17 cellular contexts compared by ENCODE assay signal in genomic region chr20:18992418-18992817, GRCh38.
DNase-seq lines count a peak whose midpoint lies in the region; ATAC-seq, FAIRE-seq and TF ChIP-seq lines count a peak whose summit lies in the region.
"Had no signal": no experiment of that assay in that cellular context is flagged by ENCODE, and none has a peak within 500 bp of the region (broad histone marks: within the 10 kb centered on the region; RNA-seq: fewer than 3 reads in every experiment).

No MANE protein-coding gene starts in this region.

- H3K4me3 Mint-ChIP-seq in astrocyte (ENCODE audit: unreplicated experiment), result no peak overlapping the region
- H3K4me3 Mint-ChIP-seq: CD4-positive, alpha-beta memory T cell had no signal

- H3K36me3 ChIP-seq in astrocyte (ENCODE audit: insufficient read depth, low read length) (no peaks in the 10 kb centered on the region), PC-3 (ENCODE audit: low read depth, low read length) (no peaks in the 10 kb centered on the region)
- H3K36me3 ChIP-seq: BE2C, HAP-1 had no signal

- H3K27ac Mint-ChIP-seq in astrocyte (ENCODE audit: unreplicated experiment), result peak overlapping the region; percentile 55
- H3K27ac Mint-ChIP-seq: CD4-positive, alpha-beta memory T cell had no signal

- no peak overlapping the region for H2AFZ ChIP-seq in astrocyte (ENCODE audit: low read depth, low read length)
- no peak overlapping the region for H2AFZ ChIP-seq in PC-3 (ENCODE audit: low read length)

- no peaks in the 10 kb centered on the region for H3K36me3 Mint-ChIP-seq in astrocyte (ENCODE audit: low read depth, unreplicated experiment)

- H3K9ac ChIP-seq in astrocyte (ENCODE audit: low read length), result no peak overlapping the region
- H3K9ac ChIP-seq in PC-3 (ENCODE audit: low read length), result no peak overlapping the region
- H3K9ac ChIP-seq: KMS-11 had no signal

- TF ChIP-seq CTCF in astrocyte (IDR thresholded peaks at IDR 0.05; ENCODE audit: insufficient read depth, low read depth, low read length) (no peak), PC-3 (conservative IDR thresholded peaks at IDR 0.05; ENCODE audit: low read depth, low read length) (no peak)

- H3K4me1 ChIP-seq in astrocyte (ENCODE audit: insufficient read depth, low read length) (no peaks in the 10 kb centered on the region), PC-3 (ENCODE audit: insufficient read depth, low read length) (no peaks in the 10 kb centered on the region)
- H3K4me1 ChIP-seq: BE2C, HAP-1 had no signal

- BruUV-seq in PC-3 (replicated peaks; lab: Mats Ljungman, UMichigan), result no TSS peak

- H4K20me1 ChIP-seq in astrocyte (ENCODE audit: insufficient read depth, low read length) (no peaks in the 10 kb centered on the region), PC-3 (ENCODE audit: low read length) (no peaks in the 10 kb centered on the region)

- H3K27ac ChIP-seq in astrocyte (ENCODE audit: low read depth, low read length) (no peak overlapping the region), PC-3 (ENCODE audit: low read length) (no peak overlapping the region)
- H3K27ac ChIP-seq: C4-2B, KMS-11 had no signal

- H3K9me2 ChIP-seq in PC-3 (replicated peaks; ENCODE audit: low read length), result no peaks in the 10 kb centered on the region

- peaks cover 3% of the 10 kb centered on the region for H3K4me1 Mint-ChIP-seq in astrocyte (ENCODE audit: low read depth, unreplicated experiment)
- H3K4me1 Mint-ChIP-seq: CD4-positive, alpha-beta memory T cell had no signal

- intact Hi-C loops in PC-3 (cut with micrococcal nuclease), result no loop called here
- intact Hi-C loops in left colon (cut with DNase I, micrococcal nuclease), result no loop called here

- peaks cover 2% of the 10 kb centered on the region for H3K27me3 Mint-ChIP-seq in astrocyte (ENCODE audit: low read depth, unreplicated experiment)

- POLR2A ChIA-PET in PC-3 (lab: Charles Lee; ENCODE audit: unreplicated experiment), result no interaction called here

- H3K27me3 ChIP-seq in astrocyte (ENCODE audit: insufficient read depth, low read length) (no peaks in the 10 kb centered on the region), PC-3 (ENCODE audit: low read length) (no peaks in the 10 kb centered on the region)
- H3K27me3 ChIP-seq: BE2C had no signal

- ATAC-seq in HG02571 (IDR thresholded peaks at IDR 0.05; ENCODE audit: unreplicated experiment) (no peak), PC-3 (no peak), left colon (no peak)

- DNase-seq in A172 (ENCODE audit: low spot score) (peak; percentile 21), Caki2 (ENCODE audit: low read depth) (peak; percentile 49), astrocyte (ENCODE audit: low read depth) (no peak), renal cortical epithelial cell (ENCODE audit: low read depth) (peak; percentile 2), PC-3 (no peak), left colon (no peak)
- DNase-seq: 8988T; BE2C; CD4-positive, alpha-beta memory T cell; COR-L47; DMS53; GF-D8 had no signal

- no peak overlapping the region for H3K4me3 ChIP-seq in astrocyte (ENCODE audit: insufficient read depth, low read depth, low read length)
- H3K4me3 ChIP-seq in PC-3 (ENCODE audit: low read length), result no peak overlapping the region
- H3K4me3 ChIP-seq: HAP-1 had no signal

- H3K79me2 ChIP-seq in astrocyte (ENCODE audit: insufficient read depth, low read length) (no peaks in the 10 kb centered on the region), PC-3 (ENCODE audit: low read length) (no peaks in the 10 kb centered on the region)

- no peak for FAIRE-seq in astrocyte (lab: Jason Lieb, UNC)
- FAIRE-seq: H1 had no signal

- no peak overlapping the region for H3K4me2 ChIP-seq in astrocyte (ENCODE audit: low read length)
- H3K4me2 ChIP-seq in PC-3 (ENCODE audit: low read length), result no peak overlapping the region
- H3K4me2 ChIP-seq: KMS-11 had no signal

- H3K9me3 Mint-ChIP-seq in astrocyte (ENCODE audit: unreplicated experiment), result peaks cover 16% of the 10 kb centered on the region

- CTCF ChIA-PET in PC-3 (lab: Charles Lee), result no interaction called here

- H3K9me3 ChIP-seq in astrocyte (ENCODE audit: insufficient read depth, low read depth, low read length), result peaks cover 4% of the 10 kb centered on the region
- no peaks in the 10 kb centered on the region for H3K9me3 ChIP-seq in PC-3 (ENCODE audit: low read length)
- H3K9me3 ChIP-seq: BE2C, HAP-1 had no signal

- no peaks in the 10 kb centered on the region for H3F3A ChIP-seq in PC-3 (ENCODE audit: low read length, unreplicated experiment)

- in situ Hi-C loops in Caki2 (cut with HindIII; ENCODE audit: low pct_unique_long_range_greater_than_20kb, low sequenced_read_pairs), result no loop called here

Comparison
In these comparisons a context has a peak if more than half of its experiments do, and no peak if none do; other contexts are left out.
1. DNase-seq: peak in A172 (single experiment), Caki2 (single experiment) and renal cortical epithelial cell (single experiment); none in astrocyte (single experiment), PC-3 (single experiment) and left colon (0 of 2).